Comparison of ENCODE assay signal across 8 cellular contexts in the genomic region with DNA sequence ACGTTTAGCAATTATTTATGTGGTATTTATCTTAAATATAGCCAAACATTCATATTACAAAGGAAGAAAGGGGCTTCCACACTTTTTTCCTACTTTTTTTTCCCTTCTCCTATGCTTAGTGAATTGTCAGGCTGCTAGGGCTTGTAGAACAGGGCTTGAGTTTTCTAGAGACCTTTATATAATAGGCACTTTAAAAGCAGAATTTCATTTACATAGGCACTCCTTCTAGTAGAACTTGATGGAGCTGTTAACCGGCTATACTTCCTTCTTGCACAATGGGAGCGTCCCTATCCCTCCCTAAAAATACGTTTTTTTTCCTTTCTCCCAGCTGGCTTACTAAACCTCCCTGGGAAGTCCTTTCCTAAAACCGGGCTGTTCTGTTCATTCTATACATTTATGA. TPM values are rescaled to one million over a fixed set of nuclear protein-coding genes. Genes with fewer than 3 reads are reported as not detected.
DNase-seq lines count a peak whose midpoint lies in the region; ATAC-seq and TF ChIP-seq lines count a peak whose summit lies in the region.

No MANE protein-coding gene starts in this region.

- H3K9me3 Mint-ChIP-seq in CD14-positive monocyte (no peaks in the 10 kb centered on the region), chondrocyte (ENCODE audit: low read depth) (no peaks in the 10 kb centered on the region)
- no peaks in the 10 kb centered on the region for H3K9me3 Mint-ChIP-seq in naive thymus-derived CD4-positive, alpha-beta T cell

- no peaks in the 10 kb centered on the region for H3K27me3 Mint-ChIP-seq in CD14-positive monocyte (ENCODE audit: low read depth in 3 of 3)
- no peaks in the 10 kb centered on the region for H3K27me3 Mint-ChIP-seq in chondrocyte (ENCODE audit: low read depth)
- H3K27me3 Mint-ChIP-seq in naive thymus-derived CD4-positive, alpha-beta T cell: no peaks in the 10 kb centered on the region

- DNase-seq in CD14-positive monocyte (ENCODE audit: low spot score) (no peak), LNCaP clone FGC (ENCODE audit: low read depth) (no peak), chondrocyte (ENCODE audit: low spot score) (no peak), NCI-H2196 (lab: John Stamatoyannopoulos, UW; ENCODE audit: unreplicated experiment) (no peak), iPS-NIHi11 (ENCODE audit: low spot score) (no peak)
- DNase-seq in naive thymus-derived CD4-positive, alpha-beta T cell: no peak

- H3K27me3 ChIP-seq in naive thymus-derived CD4-positive, alpha-beta T cell (ENCODE audit: control insufficient read depth in 2 of 2, insufficient read depth in 2 of 2, low read length in 2 of 2): no peaks in the 10 kb centered on the region

- POLR2A ChIA-PET in naive thymus-derived CD4-positive, alpha-beta T cell (lab: Charles Lee): interaction anchor here (0.5 to 5.6 kb wide), 26 partner anchors 8 to 1455 kb away, joined by 3 to 119 read pairs (median 4); a partner anchor contains a TSS

- H3K4me1 Mint-ChIP-seq in CD14-positive monocyte: peaks cover 38% of the 10 kb centered on the region
- H3K4me1 Mint-ChIP-seq in chondrocyte (ENCODE audit: low read depth): peaks cover 50% of the 10 kb centered on the region
- H3K4me1 Mint-ChIP-seq in naive thymus-derived CD4-positive, alpha-beta T cell: peaks cover 16 to 64% (median 50%) of the 10 kb centered on the region in 7 donors

- CTCF ChIA-PET in naive thymus-derived CD4-positive, alpha-beta T cell (lab: Charles Lee): interaction anchor here (0.6 to 2.4 kb wide), 17 partner anchors 13 to 1071 kb away, joined by 3 to 22 read pairs (median 4); no protein-coding TSS in a partner anchor

- H3K4me1 ChIP-seq in naive thymus-derived CD4-positive, alpha-beta T cell (ENCODE audit: control insufficient read depth in 2 of 2, insufficient read depth in 2 of 2, low read length in 2 of 2): peaks cover 25 to 31% of the 10 kb centered on the region in 2 donors

- H3K36me3 ChIP-seq in naive thymus-derived CD4-positive, alpha-beta T cell (ENCODE audit: control insufficient read depth in 2 of 3, insufficient read depth in 3 of 3, low read length in 3 of 3): peaks cover 0 to 18% (median 5%) of the 10 kb centered on the region in 3 experiments

- H3K27ac ChIP-seq in naive thymus-derived CD4-positive, alpha-beta T cell (ENCODE audit: low read depth, low read length): peak overlapping the region; percentile 89

- H3K36me3 Mint-ChIP-seq in CD14-positive monocyte (peaks cover 16 to 39% of the 10 kb centered on the region in 2 donors), chondrocyte (ENCODE audit: low read depth) (peaks cover 7% of the 10 kb centered on the region)
- peaks cover 0 to 18% (median 6%) of the 10 kb centered on the region in 5 donors for H3K36me3 Mint-ChIP-seq in naive thymus-derived CD4-positive, alpha-beta T cell

- intact Hi-C loops in CD14-positive monocyte (cut with micrococcal nuclease): loop anchor here (5.0 to 10.0 kb wide), 9 partner anchors 61 to 919 kb away; a partner anchor contains a TSS
- intact Hi-C loops in naive thymus-derived CD4-positive, alpha-beta T cell (cut with micrococcal nuclease): loop anchor here (1.0 to 10.0 kb wide), 27 partner anchors 8 to 1961 kb away; a partner anchor contains a TSS

- H3K4me3 ChIP-seq in LNCaP clone FGC (ENCODE audit: low read depth, low read length): peak overlapping the region; percentile 78
- H3K4me3 ChIP-seq in naive thymus-derived CD4-positive, alpha-beta T cell (ENCODE audit: low read length): peak overlapping the region; percentile 97

- no peak for ATAC-seq in naive thymus-derived CD4-positive, alpha-beta T cell
- ATAC-seq in HG02798 (IDR thresholded peaks at IDR 0.05; ENCODE audit: poor library complexity, unreplicated experiment): no peak
- no peak for ATAC-seq in HG03025 (IDR thresholded peaks at IDR 0.05; ENCODE audit: low FRiP score, unreplicated experiment)

- H3K27ac Mint-ChIP-seq in CD14-positive monocyte (peak overlapping the region; percentile 12 to 95 (median 86)), chondrocyte (ENCODE audit: unreplicated experiment) (peak overlapping the region; percentile 95)
- peak overlapping the region; percentile 58 to 92 (median 84) for H3K27ac Mint-ChIP-seq in naive thymus-derived CD4-positive, alpha-beta T cell

- no peak for TF ChIP-seq CTCF in CD14-positive monocyte (IDR thresholded peaks at IDR 0.05)
- no peak for TF ChIP-seq CTCF in LNCaP clone FGC (IDR thresholded peaks at IDR 0.05; ENCODE audit: control insufficient read depth, extremely low read depth, insufficient read depth)
- no peak for TF ChIP-seq CTCF in chondrocyte (IDR thresholded peaks at IDR 0.05)

- peak overlapping the region; percentile 85 to 90 for H3K4me3 Mint-ChIP-seq in CD14-positive monocyte
- H3K4me3 Mint-ChIP-seq in chondrocyte (ENCODE audit: unreplicated experiment): peak overlapping the region; percentile 83
- H3K4me3 Mint-ChIP-seq in naive thymus-derived CD4-positive, alpha-beta T cell: peak overlapping the region; percentile 83 to 95 (median 86)

- no peaks in the 10 kb centered on the region for H3K9me3 ChIP-seq in naive thymus-derived CD4-positive, alpha-beta T cell (ENCODE audit: control insufficient read depth in 2 of 3, low read length in 3 of 3)

RNA-seq across cellular contexts. Expression of a gene that starts 1.1 kb away (rescaled TPM):
- polyA plus RNA-seq in CD14-positive monocyte: 1 to 10 TPM; 5.8 to 6.1 TPM
- 24.4 to 30.8 TPM (median 27.7 TPM) in 3 replicates for total RNA-seq in chondrocyte
- total RNA-seq in naive thymus-derived CD4-positive, alpha-beta T cell: 10 to 100 TPM; 18.3 to 27.1 (median 21.8) TPM
- 10 to 100 TPM in 1 of 2 donors, 1 to 10 TPM in 1; 9.0 to 17.2 TPM for polyA plus RNA-seq in naive thymus-derived CD4-positive, alpha-beta T cell

RNA-seq across cellular contexts. Expression of a gene that starts 17.3 kb away (rescaled TPM):
- under 1 TPM in 1 of 2 donors, not detected in 1; 0.15 TPM for polyA plus RNA-seq in CD14-positive monocyte
- 0.22 to 0.59 TPM (median 0.36 TPM) in 3 replicates for total RNA-seq in chondrocyte
- under 1 TPM; 0.29 to 0.97 (median 0.50) TPM for total RNA-seq in naive thymus-derived CD4-positive, alpha-beta T cell
- polyA plus RNA-seq in naive thymus-derived CD4-positive, alpha-beta T cell: under 1 TPM; 0.59 to 0.64 TPM
